In genomic region chr14:105090493-105091334, GRCh38 we compare ENCODE assay signal across 8 cellular contexts. TPM values are rescaled to one million over a fixed set of nuclear protein-coding genes. Genes with fewer than 3 reads are reported as not detected.
DNase-seq lines count a peak whose midpoint lies in the region; ATAC-seq and TF ChIP-seq lines count a peak whose summit lies in the region.

No MANE protein-coding gene starts in this region.

- BruUV-seq in mammary epithelial cell (replicated peaks; lab: Mats Ljungman, UMichigan) = no TSS peak

- in situ Hi-C loops in mammary epithelial cell (cut with MboI; ENCODE audit: low sequenced_read_pairs in 2 of 2) = loop anchor here (5.0 to 25.0 kb wide), 4 partner anchors 74 to 254 kb away; partner anchors contain the start of gene JAG2 (in 2 of the 2)

- H3K79me2 ChIP-seq in mammary epithelial cell (ENCODE audit: insufficient read depth, low read length) = no peaks in the 10 kb centered on the region

- no peaks in the 10 kb centered on the region for H4K20me1 ChIP-seq in mammary epithelial cell (ENCODE audit: insufficient read depth, low read length)

- H3K4me1 ChIP-seq in mammary epithelial cell (ENCODE audit: insufficient read depth, low read length) = peaks cover 64% of the 10 kb centered on the region

- intact Hi-C loops in mammary epithelial cell (cut with micrococcal nuclease) = loop anchor here (1.0 to 5.0 kb wide), 6 partner anchors 28 to 402 kb away; partner anchors contain the start of genes NUDT14 and TEDC1

- dilution Hi-C loops in mammary epithelial cell (cut with HindIII; ENCODE audit: low sequenced_read_pairs) = no loop called here

- no peak for ATAC-seq in HG03520 (IDR thresholded peaks at IDR 0.05; ENCODE audit: unreplicated experiment)

- no peak overlapping the region for H2AFZ ChIP-seq in mammary epithelial cell (ENCODE audit: low read depth, low read length)

- no peak overlapping the region for H3K27ac ChIP-seq in mammary epithelial cell (ENCODE audit: insufficient read depth, low read depth, low read length)

- WGBS in mammary epithelial cell (ENCODE audit: low coverage, missing lambda C conversion rate) = 19% methylated on average over 8 of the region's 12 CpGs

- TF ChIP-seq CTCF in HFF-Myc (IDR thresholded peaks at IDR 0.05; ENCODE audit: low read depth, low read length, missing control alignments) (peak; percentile 98), mammary epithelial cell (conservative IDR thresholded peaks at IDR 0.05 in 1 of 2, IDR thresholded peaks at IDR 0.05 in 1 of 2; ENCODE audit: extremely low read depth in 1 of 2, insufficient read depth in 1 of 2, low read depth in 1 of 2, low read length in 2 of 2) (peak; percentile 93 to 97)

- H3K27me3 ChIP-seq in mammary epithelial cell (ENCODE audit: insufficient read depth, low read length) = no peaks in the 10 kb centered on the region

- CTCF ChIA-PET in mammary epithelial cell (lab: Charles Lee; ENCODE audit: low non-redundant PET) = interaction anchor here (0.7 to 1.0 kb wide), 2 partner anchors 75 to 77 kb away, joined by 6 to 14 read pairs; partner anchors contain the start of gene JAG2

- no peak overlapping the region for H3K9ac ChIP-seq in mammary epithelial cell (ENCODE audit: insufficient read depth, low read length)

- H3K9me3 ChIP-seq in mammary epithelial cell (replicated peaks; ENCODE audit: insufficient read depth, low read length) = no peaks in the 10 kb centered on the region

- H3K36me3 ChIP-seq in mammary epithelial cell (ENCODE audit: insufficient read depth, low read length) = no peaks in the 10 kb centered on the region

- H3K4me3 ChIP-seq in HFF-Myc (replicated peaks; ENCODE audit: low read depth, low read length) (no peak overlapping the region), mammary epithelial cell (replicated peaks in 1 of 3; ENCODE audit: insufficient read depth in 1 of 3, low read depth in 2 of 3, low read length in 3 of 3) (no peak overlapping the region)

- DNase-seq in COLO668 (lab: John Stamatoyannopoulos, UW; ENCODE audit: unreplicated experiment) (peak; percentile 94), HFF-Myc (ENCODE audit: extremely low read depth, low read depth) (no peak), NCI-H2196 treated with DMSO at 0.1 percent for 48 hours (lab: John Stamatoyannopoulos, UW; ENCODE audit: unreplicated experiment) (peak; percentile 27), mammary epithelial cell (peak; percentile 73), inferior parietal cortex (ENCODE audit: extremely low spot score) (peak; percentile 78)
- peak; percentile 79 to 84 (median 82) for DNase-seq in activated CD4-positive, CD25-positive, alpha-beta regulatory T cell (lab: John Stamatoyannopoulos, UW)
- DNase-seq in stimulated activated CD4-positive, alpha-beta T cell treated with anti-CD3 and anti-CD28 coated beads, Interleukin-12 subunit alpha, Interleukin-12 subunit beta, amount 100 ng/mL, for 4 hours = peak; percentile 88

- peak overlapping the region; percentile 90 for H3K4me2 ChIP-seq in mammary epithelial cell (ENCODE audit: insufficient read depth, low read depth, low read length)

RNA-seq across cellular contexts. Expression of gene GPR132, which starts 25.5 kb away (rescaled TPM):
- under 1 TPM in 1 of 2 donors, not detected in 1; 0.24 TPM for total RNA-seq in mammary epithelial cell
- not detected for polyA plus RNA-seq in mammary epithelial cell
- polyA minus RNA-seq in mammary epithelial cell = not detected
